In the genomic region with DNA sequence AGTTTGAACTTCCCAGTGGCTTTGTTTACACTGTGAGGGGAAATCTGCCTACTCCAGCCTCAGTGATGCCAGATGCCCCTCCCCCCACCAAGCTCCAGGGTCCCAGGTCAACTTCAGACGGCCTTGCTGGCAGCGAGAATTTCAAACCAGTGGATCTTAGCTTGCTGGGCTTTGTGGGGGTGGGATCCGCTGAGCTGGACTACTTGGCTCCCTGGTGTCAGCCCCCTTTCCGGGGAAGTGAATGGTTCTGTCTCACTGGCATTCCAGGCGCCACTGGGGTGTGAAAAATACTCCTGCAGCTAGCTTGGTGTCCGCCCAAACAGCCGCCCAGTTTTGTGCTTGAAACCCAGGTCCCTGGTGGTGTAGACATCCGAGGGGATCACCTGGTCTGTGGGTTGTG, we compare ENCODE assay signal across 23 cellular contexts.
"Had no signal": no experiment of that assay in that cellular context is flagged by ENCODE, and none has a peak within 500 bp of the region (broad histone marks: within the 10 kb centered on the region; RNA-seq: fewer than 3 reads in every experiment).

No MANE protein-coding gene starts in this region.

- H3K27ac Mint-ChIP-seq: activated CD8-positive, alpha-beta T cell treated with anti-CD3 and anti-CD28 coated beads for 36 hours; activated naive CD4-positive, alpha-beta T cell treated with anti-CD3 and anti-CD28 coated beads, Interleukin-2, amount 50 U/mL, for 24 hours; activated naive CD8-positive, alpha-beta T cell treated with anti-CD3 and anti-CD28 coated beads, Interleukin-2, amount 50 U/mL, for 24 hours; activated T-helper 17 cell treated with anti-CD3 and anti-CD28 coated beads, Interleukin-2, amount 50 U/mL, for 72 hours; dendritic cell treated with granulocyte-macrophage colony-stimulating factor and Interleukin-4, amounts not matched to agents 40 ng/mL and 50 ng/mL, for 4 days; mesothelial cell of epicardium; naive thymus-derived CD4-positive, alpha-beta T cell had no signal

- H3K27ac ChIP-seq: gastrocnemius medialis, hepatocyte, left lung, spleen, suprapubic skin, tibial artery had no signal

- H3K4me1 ChIP-seq: gastrocnemius medialis, left lung, spleen, tibial artery had no signal

- FAIRE-seq: endometrium had no signal

- H3K36me3 ChIP-seq: gastrocnemius medialis, left lung, spleen, suprapubic skin, tibial artery had no signal

- H3K9me3 ChIP-seq: gastrocnemius medialis, left lung, spleen, suprapubic skin, tibial artery had no signal

- DNase-seq: activated CD4-positive, alpha-beta T cell treated with anti-CD3 and anti-CD28 coated beads, Interleukin-2, amount 50 U/mL, for 1 hour; activated CD8-positive, alpha-beta T cell treated with anti-CD3 and anti-CD28 coated beads for 36 hours; activated gamma-delta T cell treated with Interleukin-2 at 50 U/mL for 16 hours; activated naive CD8-positive, alpha-beta T cell treated with anti-CD3 and anti-CD28 coated beads, Interleukin-2, amount 50 U/mL, for 24 hours; activated T-cell treated with anti-CD3 and anti-CD28 coated beads, Interleukin-2, amount 50 U/mL, for 4 hours; amygdala; central memory CD4-positive, alpha-beta T cell; gastrocnemius medialis; naive thymus-derived CD4-positive, alpha-beta T cell; right cardiac atrium; spleen; stimulated activated naive CD4-positive, alpha-beta T cell; T-helper 2 cell; tibial artery had no signal

- H2AFZ ChIP-seq: hepatocyte had no signal

- H3K4me1 Mint-ChIP-seq: activated naive CD4-positive, alpha-beta T cell treated with anti-CD3 and anti-CD28 coated beads, Interleukin-2, amount 50 U/mL, for 24 hours; activated naive CD8-positive, alpha-beta T cell treated with anti-CD3 and anti-CD28 coated beads, Interleukin-2, amount 50 U/mL, for 24 hours; activated T-helper 17 cell treated with anti-CD3 and anti-CD28 coated beads, Interleukin-2, amount 50 U/mL, for 72 hours; naive thymus-derived CD4-positive, alpha-beta T cell had no signal

- H3K4me3 Mint-ChIP-seq: activated CD8-positive, alpha-beta T cell treated with anti-CD3 and anti-CD28 coated beads for 36 hours; activated naive CD4-positive, alpha-beta T cell treated with anti-CD3 and anti-CD28 coated beads, Interleukin-2, amount 50 U/mL, for 24 hours; activated naive CD8-positive, alpha-beta T cell treated with anti-CD3 and anti-CD28 coated beads, Interleukin-2, amount 50 U/mL, for 24 hours; activated T-cell treated with anti-CD3 and anti-CD28 coated beads, Interleukin-2, amount 50 U/mL, for 4 hours; activated T-helper 17 cell treated with anti-CD3 and anti-CD28 coated beads, Interleukin-2, amount 50 U/mL, for 72 hours; dendritic cell treated with granulocyte-macrophage colony-stimulating factor and Interleukin-4, amounts not matched to agents 40 ng/mL and 50 ng/mL, for 4 days; mesothelial cell of epicardium; naive thymus-derived CD4-positive, alpha-beta T cell; neural crest cell had no signal

- ATAC-seq: activated CD8-positive, alpha-beta T cell treated with anti-CD3 and anti-CD28 coated beads for 36 hours; activated naive CD8-positive, alpha-beta T cell treated with anti-CD3 and anti-CD28 coated beads, Interleukin-2, amount 50 U/mL, for 24 hours; activated T-cell treated with anti-CD3 and anti-CD28 coated beads, Interleukin-2, amount 50 U/mL, for 4 hours; activated T-helper 17 cell treated with anti-CD3 and anti-CD28 coated beads, Interleukin-2, amount 50 U/mL, for 72 hours; gastrocnemius medialis; left lung; naive thymus-derived CD4-positive, alpha-beta T cell; right cardiac atrium had no signal

- H3K27me3 ChIP-seq: gastrocnemius medialis, hepatocyte, left lung, suprapubic skin, tibial artery had no signal

- H3K36me3 Mint-ChIP-seq: activated naive CD4-positive, alpha-beta T cell treated with anti-CD3 and anti-CD28 coated beads, Interleukin-2, amount 50 U/mL, for 24 hours; naive thymus-derived CD4-positive, alpha-beta T cell had no signal

- H3K4me3 ChIP-seq: gastrocnemius medialis, hepatocyte, left lung, spleen, suprapubic skin, tibial artery had no signal

- H3K79me2 ChIP-seq: hepatocyte had no signal

- H3K9me3 Mint-ChIP-seq: activated CD8-positive, alpha-beta T cell treated with anti-CD3 and anti-CD28 coated beads for 36 hours; activated naive CD4-positive, alpha-beta T cell treated with anti-CD3 and anti-CD28 coated beads, Interleukin-2, amount 50 U/mL, for 24 hours; activated naive CD8-positive, alpha-beta T cell treated with anti-CD3 and anti-CD28 coated beads, Interleukin-2, amount 50 U/mL, for 24 hours; activated T-cell treated with anti-CD3 and anti-CD28 coated beads, Interleukin-2, amount 50 U/mL, for 4 hours; activated T-helper 17 cell treated with anti-CD3 and anti-CD28 coated beads, Interleukin-2, amount 50 U/mL, for 72 hours; naive thymus-derived CD4-positive, alpha-beta T cell had no signal

- H3K4me2 ChIP-seq: hepatocyte had no signal
